8 cellular contexts compared by ENCODE assay signal in genomic region chrX:54640721-54641120, GRCh38.
A peak's percentile ranks its signal among the peaks of the same experiment; 100 is the strongest.
DNase-seq lines count a peak whose midpoint lies in the region; ATAC-seq and TF ChIP-seq lines count a peak whose summit lies in the region.

No MANE protein-coding gene starts in this region.

- peaks cover 0 to 8% (median 0%) of the 10 kb centered on the region in 12 donors for H3K4me1 ChIP-seq in heart left ventricle

- no peak overlapping the region for H3K4me3 ChIP-seq in heart left ventricle

- DNase-seq in heart left ventricle = no peak
- DNase-seq in cardiac septum (ENCODE audit: low spot score) = no peak
- no peak for DNase-seq in activated naive CD8-positive, alpha-beta T cell treated with anti-CD3 and anti-CD28 coated beads for 36 hours
- DNase-seq in left lobe of liver (ENCODE audit: low spot score) = peak; percentile 72
- no peak for DNase-seq in type B pancreatic cell (ENCODE audit: extremely low spot score, unreplicated experiment)
- DNase-seq in NOMO-1 (lab: John Stamatoyannopoulos, UW; ENCODE audit: unreplicated experiment in 2 of 2) = no peak
- no peak for DNase-seq in HK-2 (ENCODE audit: unreplicated experiment)
- DNase-seq in stimulated activated CD4-positive, alpha-beta T cell treated with anti-CD3 and anti-CD28 coated beads, Interleukin-4, amount 100 ng/mL, for 1 hour = no peak

- TF ChIP-seq CTCF in heart left ventricle (IDR thresholded peaks at IDR 0.05) (no peak), type B pancreatic cell (conservative IDR thresholded peaks at IDR 0.05) (no peak)

- intact Hi-C loops in heart left ventricle (cut with DNase I) = loop anchor here in 7 of 10 donors (2.0 to 10.0 kb wide), 9 partner anchors 144 to 524 kb away; partner anchors contain the start of genes MAGED2 (in 4 of the 7) and APEX2 (in 1 of the 7)
- intact Hi-C loops in cardiac septum (cut with DNase I) = no loop called here

- no peaks in the 10 kb centered on the region for H3K27me3 ChIP-seq in heart left ventricle

- 60 to 66% (median 64%) methylated on average over 9 of the region's 9 CpGs for WGBS in heart left ventricle, 4 donors

- TF ChIP-seq POLR2A in heart left ventricle (IDR thresholded peaks at IDR 0.05) = no peak

- H3K27ac Mint-ChIP-seq in activated naive CD8-positive, alpha-beta T cell treated with anti-CD3 and anti-CD28 coated beads for 36 hours = peak overlapping the region; percentile 99
- H3K27ac Mint-ChIP-seq in type B pancreatic cell = peak overlapping the region; percentile 100

- no peaks in the 10 kb centered on the region for H3K27me3 Mint-ChIP-seq in activated naive CD8-positive, alpha-beta T cell treated with anti-CD3 and anti-CD28 coated beads for 36 hours
- H3K27me3 Mint-ChIP-seq in type B pancreatic cell = no peaks in the 10 kb centered on the region

- H3K4me1 Mint-ChIP-seq in activated naive CD8-positive, alpha-beta T cell treated with anti-CD3 and anti-CD28 coated beads for 36 hours = peaks cover 2% of the 10 kb centered on the region
- peaks cover 8% of the 10 kb centered on the region for H3K4me1 Mint-ChIP-seq in type B pancreatic cell (ENCODE audit: unreplicated experiment)

- ATAC-seq in heart left ventricle (no peak), left lobe of liver (peak; percentile 42)

- H3K4me3 Mint-ChIP-seq in activated naive CD8-positive, alpha-beta T cell treated with anti-CD3 and anti-CD28 coated beads for 36 hours = peak overlapping the region; percentile 91
- H3K4me3 Mint-ChIP-seq in type B pancreatic cell = peak overlapping the region; percentile 95

- peak overlapping the region in 10 of 12 donors; percentile 82 to 96 (median 92) for H3K27ac ChIP-seq in heart left ventricle

- H3K36me3 Mint-ChIP-seq in activated naive CD8-positive, alpha-beta T cell treated with anti-CD3 and anti-CD28 coated beads for 36 hours = peaks cover 9% of the 10 kb centered on the region
- no peaks in the 10 kb centered on the region for H3K36me3 Mint-ChIP-seq in type B pancreatic cell

- no peaks in the 10 kb centered on the region for H3K36me3 ChIP-seq in heart left ventricle

- H3K9me3 ChIP-seq in heart left ventricle = no peaks in the 10 kb centered on the region

- H3K9me3 Mint-ChIP-seq in activated naive CD8-positive, alpha-beta T cell treated with anti-CD3 and anti-CD28 coated beads for 36 hours = peaks cover 4% of the 10 kb centered on the region
- no peaks in the 10 kb centered on the region for H3K9me3 Mint-ChIP-seq in type B pancreatic cell
